In genomic region chr1:10773851-10774614, GRCh38 we compare ENCODE assay signal across 11 cellular contexts.
"Had no signal": no experiment of that assay in that cellular context is flagged by ENCODE, and none has a peak within 500 bp of the region (broad histone marks: within the 10 kb centered on the region; RNA-seq: fewer than 3 reads in every experiment).

No MANE protein-coding gene starts in this region.

- H3K27me3 ChIP-seq: left lung, neutrophil had no signal

- H3K27ac ChIP-seq: left lung, neutrophil, tibial nerve had no signal

- H3K4me1 ChIP-seq: left lung, tibial nerve had no signal

- H3K9me3 ChIP-seq: left lung, neutrophil, tibial nerve had no signal

- ATAC-seq: left lung had no signal

- H3K36me3 ChIP-seq: left lung, neutrophil, tibial nerve had no signal

- DNase-seq: activated CD4-positive, alpha-beta T cell treated with anti-CD3 and anti-CD28 coated beads for 4 hours; activated naive CD4-positive, alpha-beta T cell treated with Interleukin-2 at 50 U/mL for 16 hours; caudate nucleus; endodermal cell; erythroblast; stimulated activated CD4-positive, alpha-beta T cell treated with anti-CD3 and anti-CD28 coated beads, Interleukin-15, amount 100 ng/mL, for 24 hours; stimulated activated CD4-positive, alpha-beta T cell treated with anti-CD3 and anti-CD28 coated beads, Interleukin-4, amount 100 ng/mL, for 24 hours; T1000 had no signal

- H3K4me3 ChIP-seq: left lung, tibial nerve had no signal
